22 cellular contexts compared by ENCODE assay signal in genomic region chr2:219772103-219772502, GRCh38.
DNase-seq lines count a peak whose midpoint lies in the region; ATAC-seq, FAIRE-seq and TF ChIP-seq lines count a peak whose summit lies in the region.
"Had no signal": no experiment of that assay in that cellular context is flagged by ENCODE, and none has a peak within 500 bp of the region (broad histone marks: within the 10 kb centered on the region; RNA-seq: fewer than 3 reads in every experiment).

No MANE protein-coding gene starts in this region.

- WGBS in body of pancreas, 2 donors, result 25 to 27% methylated on average over 7 of the region's 7 CpGs

- no peaks in the 10 kb centered on the region for H3K36me3 ChIP-seq in body of pancreas (replicated peaks in 1 of 2; ENCODE audit: insufficient read depth in 1 of 2, low read depth in 2 of 2)
- H3K36me3 ChIP-seq: colonic mucosa had no signal

- intact Hi-C loops in body of pancreas (cut with DNase I), result no loop called here

- no peaks in the 10 kb centered on the region for H3K9me3 ChIP-seq in body of pancreas
- H3K9me3 ChIP-seq: colonic mucosa, psoas muscle had no signal

- FAIRE-seq in GM19239 (lab: Jason Lieb, UNC), result no peak
- FAIRE-seq: A204.1, H1, kidney had no signal

- H3K27ac ChIP-seq in body of pancreas, result no peak overlapping the region
- H3K27ac ChIP-seq: colonic mucosa, hepatocyte, psoas muscle, SK-N-MC had no signal

- H3K4me1 ChIP-seq in body of pancreas, result peaks cover 12% of the 10 kb centered on the region
- H3K4me1 ChIP-seq: colonic mucosa had no signal

- peak; percentile 24 for ATAC-seq in body of pancreas
- ATAC-seq in GM21619 (IDR thresholded peaks at IDR 0.05; ENCODE audit: unreplicated experiment), result no peak
- ATAC-seq in GM18858 (IDR thresholded peaks at IDR 0.05; ENCODE audit: unreplicated experiment), result no peak
- no peak for ATAC-seq in HG02840 (IDR thresholded peaks at IDR 0.05; ENCODE audit: low FRiP score, unreplicated experiment)
- ATAC-seq: activated CD4-positive, CD25-positive, alpha-beta regulatory T cell treated with anti-CD3 and anti-CD28 coated beads, Interleukin-2, amount 50 U/mL, for 24 hours; naive thymus-derived CD4-positive, alpha-beta T cell; Panc1; psoas muscle had no signal

- peak; percentile 60 for DNase-seq in COR-L47 (lab: John Stamatoyannopoulos, UW)
- DNase-seq in NCI-H1417 treated with DMSO at 0.1 percent for 48 hours (lab: John Stamatoyannopoulos, UW), result peak; percentile 91
- peak; percentile 43 for DNase-seq in NCI-H2227 (lab: John Stamatoyannopoulos, UW; ENCODE audit: unreplicated experiment)
- DNase-seq in body of pancreas, result peak in 2 of 4 donors; percentile 22
- DNase-seq in GM19239 (ENCODE audit: insufficient read length, low spot score), result no peak
- DNase-seq: activated naive CD8-positive, alpha-beta T cell treated with anti-CD3 and anti-CD28 coated beads, Interleukin-2, amount 10 ng/mL, durations not matched to agents 7 days and 5 days; C1 segment of cervical spinal cord; colonic mucosa; DMS79 treated with DMSO at 0.1 percent for 48 hours; kidney; naive thymus-derived CD4-positive, alpha-beta T cell; NCI-H82; psoas muscle had no signal

- no peak for TF ChIP-seq CTCF in body of pancreas (IDR thresholded peaks at IDR 0.05)

- H3K4me3 ChIP-seq in body of pancreas, result no peak overlapping the region
- H3K4me3 ChIP-seq: colonic mucosa, hepatocyte, psoas muscle, SK-N-MC had no signal

- H3K27me3 ChIP-seq in body of pancreas, result peaks cover 0 to 4% of the 10 kb centered on the region in 2 donors
- H3K27me3 ChIP-seq: colonic mucosa, hepatocyte had no signal

- TF ChIP-seq POLR2A in body of pancreas (IDR thresholded peaks at IDR 0.05), result no peak
